In the genomic region with DNA sequence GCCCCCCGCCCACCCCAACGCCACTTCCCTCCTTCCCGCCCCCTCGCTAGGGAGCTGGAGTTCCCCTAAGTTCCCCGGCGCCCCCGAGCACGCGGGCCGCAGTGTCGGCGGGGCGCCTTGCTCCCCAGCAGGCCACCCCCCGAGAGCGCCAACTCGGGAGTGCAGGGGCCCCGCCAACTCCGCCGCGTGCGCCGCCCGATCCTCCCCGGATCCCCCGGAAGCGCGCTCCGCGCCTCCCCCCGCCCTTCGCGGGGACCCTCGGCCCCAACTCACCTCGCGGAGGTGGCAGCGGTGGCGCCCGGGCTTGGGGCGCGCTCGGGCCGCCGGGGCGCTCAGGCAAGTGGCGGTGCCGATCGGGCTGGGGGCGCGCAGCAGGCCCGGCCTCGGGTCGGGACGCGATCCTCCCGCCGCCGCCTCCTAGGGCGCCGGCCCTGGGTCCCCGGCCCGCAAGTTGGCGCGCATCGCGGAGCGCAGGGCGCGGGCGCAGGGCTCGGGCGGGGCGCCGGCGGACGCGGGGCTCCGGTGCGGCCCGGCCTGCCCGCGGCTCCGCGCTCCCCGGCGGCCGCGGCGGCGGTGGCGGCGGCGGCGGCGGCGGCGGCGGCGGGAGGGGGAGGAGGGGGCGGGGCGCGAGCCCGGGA, we compare ENCODE assay signal across 7 cellular contexts. TPM values are rescaled to one million over a fixed set of nuclear protein-coding genes. Genes with fewer than 3 reads are reported as not detected.
A peak's percentile ranks its signal among the peaks of the same experiment; 100 is the strongest.
DNase-seq lines count a peak whose midpoint lies in the region; ATAC-seq and TF ChIP-seq lines count a peak whose summit lies in the region.

A gene (minus strand): TSS at position 578 of the 638 bp plus-strand sequence. CDS start 72,361 bp downstream, outside the sequence.

- DNase-seq in RWPE2 (ENCODE audit: low spot score): no peak
- peak; percentile 46 to 63 for DNase-seq in activated naive CD4-positive, alpha-beta T cell treated with anti-CD3 and anti-CD28 coated beads, Interleukin-2, amount 50 U/mL, for 72 hours (ENCODE audit: low spot score in 2 of 2)
- no peak for DNase-seq in left cardiac atrium
- DNase-seq in sigmoid colon: no peak
- DNase-seq in NCI-H128 (lab: John Stamatoyannopoulos, UW; ENCODE audit: unreplicated experiment): no peak

- peak within 1 kb of the TSS; percentile 88 for H3K27ac ChIP-seq in RWPE2 (ENCODE audit: poor library complexity, severe bottlenecking)
- H3K27ac ChIP-seq in sigmoid colon: peak within 1 kb of the TSS; percentile 97 to 100 (median 99)

- TF ChIP-seq EP300 in sigmoid colon (IDR thresholded peaks at IDR 0.05): no peak

- 1% methylated on average over 94 to 99 of the region's 102 CpGs for WGBS in sigmoid colon, 2 donors

- H3K27me3 ChIP-seq in RWPE2 (ENCODE audit: insufficient read depth, poor library complexity, severe bottlenecking) (no peaks in the 10 kb centered on the region), sigmoid colon (no peaks in the 10 kb centered on the region)

- H3K36me3 ChIP-seq in RWPE2 (ENCODE audit: low read depth) (peaks cover 14% of the 10 kb centered on the region), sigmoid colon (no peaks in the 10 kb centered on the region)

- no peaks in the 10 kb centered on the region for H3K9me3 ChIP-seq in RWPE2 (ENCODE audit: severe bottlenecking)
- H3K9me3 ChIP-seq in sigmoid colon: no peaks in the 10 kb centered on the region

- intact Hi-C loops in left cardiac atrium (cut with DNase I): loop anchor here (5.0 to 10.0 kb wide), 6 partner anchors 45 to 200 kb away; no protein-coding TSS in a partner anchor
- intact Hi-C loops in sigmoid colon (cut with DNase I): loop anchor here (5.0 kb wide), 3 partner anchors 110 to 200 kb away; no protein-coding TSS in a partner anchor

- H3K9me3 Mint-ChIP-seq in activated naive CD4-positive, alpha-beta T cell treated with anti-CD3 and anti-CD28 coated beads, Interleukin-2, amount 50 U/mL, for 72 hours: no peaks in the 10 kb centered on the region

- peak; percentile 35 for ATAC-seq in GM18907 (IDR thresholded peaks at IDR 0.05; ENCODE audit: unreplicated experiment)
- ATAC-seq in HG02884 (IDR thresholded peaks at IDR 0.05; ENCODE audit: unreplicated experiment): peak; percentile 11
- peak; percentile 6; the same call in 2 of the 3 replicates for ATAC-seq in RWPE2 (ENCODE audit: low read depth)
- peak; percentile 37 to 52 for ATAC-seq in activated naive CD4-positive, alpha-beta T cell treated with anti-CD3 and anti-CD28 coated beads, Interleukin-2, amount 50 U/mL, for 72 hours
- ATAC-seq in left cardiac atrium: peak; percentile 0 to 2

- no peaks in the 10 kb centered on the region for H3K36me3 Mint-ChIP-seq in activated naive CD4-positive, alpha-beta T cell treated with anti-CD3 and anti-CD28 coated beads, Interleukin-2, amount 50 U/mL, for 72 hours

- H3K4me3 ChIP-seq in RWPE2 (ENCODE audit: severe bottlenecking) (peak within 1 kb of the TSS; percentile 96), sigmoid colon (peak within 1 kb of the TSS; percentile 65 to 96 (median 90))

- no peak for TF ChIP-seq POLR2A in sigmoid colon (IDR thresholded peaks at IDR 0.05)

- TF ChIP-seq CTCF in RWPE2 (IDR thresholded peaks at IDR 0.05; ENCODE audit: poor library complexity, severe bottlenecking): peak; percentile 2
- no peak for TF ChIP-seq CTCF in sigmoid colon (IDR thresholded peaks at IDR 0.05)

- peaks cover 9% of the 10 kb centered on the region for H3K4me1 ChIP-seq in RWPE2 (ENCODE audit: insufficient read depth, poor library complexity, severe bottlenecking)
- H3K4me1 ChIP-seq in sigmoid colon: peaks cover 0 to 62% (median 59%) of the 10 kb centered on the region in 4 donors

- H3K27ac Mint-ChIP-seq in activated naive CD4-positive, alpha-beta T cell treated with anti-CD3 and anti-CD28 coated beads, Interleukin-2, amount 50 U/mL, for 72 hours: peak within 1 kb of the TSS; percentile 79 to 89

RNA-seq across cellular contexts. Expression of the gene that starts here (rescaled TPM):
- total RNA-seq in activated naive CD4-positive, alpha-beta T cell treated with anti-CD3 and anti-CD28 coated beads, Interleukin-2, amount 50 U/mL, for 72 hours: 100 to 1,000 TPM in 1 of 2 donors, 10 to 100 TPM in 1; 66.8 to 125 TPM
- total RNA-seq in left cardiac atrium: 100 to 1,000 TPM; 117 to 154 TPM
- total RNA-seq in sigmoid colon: 100 to 1,000 TPM in 1 of 4 donors, 10 to 100 TPM in 3; 42.5 to 134 (median 73.5) TPM
- polyA plus RNA-seq in sigmoid colon: 10 to 100 TPM; 18.6 to 81.8 (median 24.7) TPM

Comparison
In these comparisons a context has a peak if more than half of its experiments do, and no peak if none do; other contexts are left out.
1. DNase-seq: peak in activated naive CD4-positive, alpha-beta T cell treated with anti-CD3 and anti-CD28 coated beads, Interleukin-2, amount 50 U/mL, for 72 hours (2 of 2); none in RWPE2 (single experiment), left cardiac atrium (single experiment), sigmoid colon (single experiment) and NCI-H128 (single experiment).
2. Peak in every context shown above with its lines, with median percentiles within 50 percentile points of each other: ATAC-seq.